ENCODE assay signal across 17 cellular contexts in the genomic region with DNA sequence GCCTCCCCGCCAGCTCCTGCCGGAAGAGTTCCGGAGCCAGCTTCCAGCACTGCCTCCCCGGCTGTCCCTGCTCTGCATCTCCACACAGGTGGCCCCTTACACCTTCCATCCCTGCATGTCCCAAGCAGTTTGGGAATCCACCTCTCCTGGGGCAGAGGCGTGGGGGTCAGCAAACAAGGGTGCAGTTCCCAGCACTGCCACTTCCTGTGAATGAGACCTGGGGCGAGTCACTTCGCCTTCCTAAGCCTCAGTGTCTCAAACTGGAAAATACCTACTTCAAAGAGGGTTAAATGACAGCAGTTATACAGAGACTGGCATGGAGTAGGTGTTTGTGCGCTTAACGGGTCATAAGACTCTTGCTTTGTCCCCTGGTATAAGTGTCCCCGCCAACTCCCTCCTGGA. TPM values are rescaled to one million over a fixed set of nuclear protein-coding genes. Genes with fewer than 3 reads are reported as not detected.
DNase-seq lines count a peak whose midpoint lies in the region; ATAC-seq and TF ChIP-seq lines count a peak whose summit lies in the region.
"Had no signal": no experiment of that assay in that cellular context is flagged by ENCODE, and none has a peak within 500 bp of the region (broad histone marks: within the 10 kb centered on the region; RNA-seq: fewer than 3 reads in every experiment).

No MANE protein-coding gene starts in this region.

- H3K9me3 Mint-ChIP-seq in activated CD8-positive, alpha-beta memory T cell treated with anti-CD3 and anti-CD28 coated beads, Interleukin-2, amount 10 ng/mL, durations not matched to agents 7 days and 5 days (ENCODE audit: low read depth), result no peaks in the 10 kb centered on the region
- H3K9me3 Mint-ChIP-seq in IgD-negative memory B cell, result peaks cover 3 to 5% (median 3%) of the 10 kb centered on the region in 3 donors
- no peaks in the 10 kb centered on the region for H3K9me3 Mint-ChIP-seq in dendritic cell treated with granulocyte-macrophage colony-stimulating factor and Interleukin-4, amounts not matched to agents 40 ng/mL and 50 ng/mL, for 4 days
- H3K9me3 Mint-ChIP-seq in stimulated activated memory B cell treated with anti-CD40 and anti-IgM and Interleukin-4, amounts not matched to agents 10 μg/mL and 1 μg/mL and 100 μg/mL, for 72 hours, result peaks cover 4% of the 10 kb centered on the region
- peaks cover 3% of the 10 kb centered on the region for H3K9me3 Mint-ChIP-seq in chondrocyte (ENCODE audit: low read depth)

- intact Hi-C loops in dendritic cell treated with granulocyte-macrophage colony-stimulating factor and Interleukin-4, amounts not matched to agents 40 ng/mL and 50 ng/mL, for 4 days (cut with micrococcal nuclease), result no loop called here

- no peaks in the 10 kb centered on the region for H3K27me3 Mint-ChIP-seq in activated CD8-positive, alpha-beta memory T cell treated with anti-CD3 and anti-CD28 coated beads, Interleukin-2, amount 10 ng/mL, durations not matched to agents 7 days and 5 days
- no peaks in the 10 kb centered on the region for H3K27me3 Mint-ChIP-seq in IgD-negative memory B cell
- H3K27me3 Mint-ChIP-seq in dendritic cell treated with granulocyte-macrophage colony-stimulating factor and Interleukin-4, amounts not matched to agents 40 ng/mL and 50 ng/mL, for 4 days, result no peaks in the 10 kb centered on the region
- no peaks in the 10 kb centered on the region for H3K27me3 Mint-ChIP-seq in stimulated activated memory B cell treated with anti-CD40 and anti-IgM and Interleukin-4, amounts not matched to agents 10 μg/mL and 1 μg/mL and 100 μg/mL, for 72 hours
- peaks cover 12% of the 10 kb centered on the region for H3K27me3 Mint-ChIP-seq in chondrocyte (ENCODE audit: low read depth)
- H3K27me3 Mint-ChIP-seq: activated CD4-positive, alpha-beta T cell treated with anti-CD3 and anti-CD28 coated beads, Interleukin-2, amount 10 ng/mL, durations not matched to agents 7 days and 5 days had no signal

- ATAC-seq in activated CD8-positive, alpha-beta memory T cell treated with anti-CD3 and anti-CD28 coated beads, Interleukin-2, amount 10 ng/mL, durations not matched to agents 7 days and 5 days, result no peak
- no peak for ATAC-seq in stimulated activated memory B cell treated with anti-CD40 and anti-IgM and Interleukin-4, amounts not matched to agents 10 μg/mL and 1 μg/mL and 100 μg/mL, for 72 hours
- ATAC-seq: right cardiac atrium, upper lobe of right lung had no signal

- CTCF ChIA-PET in activated CD8-positive, alpha-beta memory T cell treated with anti-CD3 and anti-CD28 coated beads, Interleukin-2, amount 10 ng/mL, durations not matched to agents 7 days and 5 days (lab: Charles Lee), result interaction anchor here (1.1 to 1.8 kb wide), 3 partner anchors 9 to 50 kb away, joined by 3 to 8 read pairs (median 3); no protein-coding TSS in a partner anchor

- no peak overlapping the region for H3K4me3 Mint-ChIP-seq in activated CD8-positive, alpha-beta memory T cell treated with anti-CD3 and anti-CD28 coated beads, Interleukin-2, amount 10 ng/mL, durations not matched to agents 7 days and 5 days
- H3K4me3 Mint-ChIP-seq in IgD-negative memory B cell (peak overlapping the region in 1 of 4 donors; percentile 94), chondrocyte (ENCODE audit: unreplicated experiment) (no peak overlapping the region)
- H3K4me3 Mint-ChIP-seq in dendritic cell treated with granulocyte-macrophage colony-stimulating factor and Interleukin-4, amounts not matched to agents 40 ng/mL and 50 ng/mL, for 4 days, result peak overlapping the region; percentile 49
- no peak overlapping the region for H3K4me3 Mint-ChIP-seq in stimulated activated memory B cell treated with anti-CD40 and anti-IgM and Interleukin-4, amounts not matched to agents 10 μg/mL and 1 μg/mL and 100 μg/mL, for 72 hours
- H3K4me3 Mint-ChIP-seq: activated CD4-positive, alpha-beta T cell treated with anti-CD3 and anti-CD28 coated beads, Interleukin-2, amount 10 ng/mL, durations not matched to agents 7 days and 5 days had no signal

- DNase-seq in activated CD8-positive, alpha-beta memory T cell treated with anti-CD3 and anti-CD28 coated beads, Interleukin-2, amount 10 ng/mL, durations not matched to agents 7 days and 5 days, result no peak
- no peak for DNase-seq in activated CD8-positive, alpha-beta memory T cell treated with anti-CD3 and anti-CD28 coated beads, Interleukin-2, amount 50 U/mL, for 48 hours
- DNase-seq in chondrocyte (ENCODE audit: low spot score), result no peak
- DNase-seq in NCI-H1092 treated with DMSO at 0.1 percent for 48 hours (lab: John Stamatoyannopoulos, UW), result no peak
- DNase-seq in GF-D8 (lab: John Stamatoyannopoulos, UW), result no peak
- DNase-seq: ACHN; activated CD4-positive, alpha-beta T cell treated with anti-CD3 and anti-CD28 coated beads, Interleukin-2, amount 10 ng/mL, durations not matched to agents 7 days and 5 days; IMR-90; mesendoderm; NCI-H2081; NCI-H526; T1000; upper lobe of right lung had no signal

- H3K36me3 Mint-ChIP-seq in activated CD8-positive, alpha-beta memory T cell treated with anti-CD3 and anti-CD28 coated beads, Interleukin-2, amount 10 ng/mL, durations not matched to agents 7 days and 5 days, result peaks cover 82% of the 10 kb centered on the region
- H3K36me3 Mint-ChIP-seq in IgD-negative memory B cell, result peaks cover 22% of the 10 kb centered on the region
- peaks cover 100% of the 10 kb centered on the region for H3K36me3 Mint-ChIP-seq in dendritic cell treated with granulocyte-macrophage colony-stimulating factor and Interleukin-4, amounts not matched to agents 40 ng/mL and 50 ng/mL, for 4 days (ENCODE audit: low read depth)
- peaks cover 55% of the 10 kb centered on the region for H3K36me3 Mint-ChIP-seq in stimulated activated memory B cell treated with anti-CD40 and anti-IgM and Interleukin-4, amounts not matched to agents 10 μg/mL and 1 μg/mL and 100 μg/mL, for 72 hours
- H3K36me3 Mint-ChIP-seq in chondrocyte (ENCODE audit: low read depth), result no peaks in the 10 kb centered on the region

- peaks cover 66% of the 10 kb centered on the region for H3K4me1 Mint-ChIP-seq in activated CD8-positive, alpha-beta memory T cell treated with anti-CD3 and anti-CD28 coated beads, Interleukin-2, amount 10 ng/mL, durations not matched to agents 7 days and 5 days
- H3K4me1 Mint-ChIP-seq in IgD-negative memory B cell (peaks cover 24 to 38% (median 34%) of the 10 kb centered on the region in 3 donors), chondrocyte (ENCODE audit: low read depth) (peaks cover 13% of the 10 kb centered on the region)
- peaks cover 89% of the 10 kb centered on the region for H3K4me1 Mint-ChIP-seq in dendritic cell treated with granulocyte-macrophage colony-stimulating factor and Interleukin-4, amounts not matched to agents 40 ng/mL and 50 ng/mL, for 4 days (ENCODE audit: low read depth)
- peaks cover 61% of the 10 kb centered on the region for H3K4me1 Mint-ChIP-seq in stimulated activated memory B cell treated with anti-CD40 and anti-IgM and Interleukin-4, amounts not matched to agents 10 μg/mL and 1 μg/mL and 100 μg/mL, for 72 hours

- no peak for TF ChIP-seq CTCF in chondrocyte (IDR thresholded peaks at IDR 0.05)

- peak overlapping the region; percentile 27 for H3K27ac Mint-ChIP-seq in activated CD8-positive, alpha-beta memory T cell treated with anti-CD3 and anti-CD28 coated beads, Interleukin-2, amount 10 ng/mL, durations not matched to agents 7 days and 5 days
- peak overlapping the region; percentile 46 to 87 (median 71) for H3K27ac Mint-ChIP-seq in IgD-negative memory B cell
- H3K27ac Mint-ChIP-seq in dendritic cell treated with granulocyte-macrophage colony-stimulating factor and Interleukin-4, amounts not matched to agents 40 ng/mL and 50 ng/mL, for 4 days, result peak overlapping the region; percentile 93
- H3K27ac Mint-ChIP-seq in stimulated activated memory B cell treated with anti-CD40 and anti-IgM and Interleukin-4, amounts not matched to agents 10 μg/mL and 1 μg/mL and 100 μg/mL, for 72 hours, result peak overlapping the region; percentile 93
- no peak overlapping the region for H3K27ac Mint-ChIP-seq in chondrocyte (ENCODE audit: unreplicated experiment)
- H3K27ac Mint-ChIP-seq: activated CD4-positive, alpha-beta T cell treated with anti-CD3 and anti-CD28 coated beads, Interleukin-2, amount 10 ng/mL, durations not matched to agents 7 days and 5 days had no signal

RNA-seq across cellular contexts. Expression of gene CYTH4, which starts 5.2 kb away (rescaled TPM):
- total RNA-seq in activated CD8-positive, alpha-beta memory T cell treated with anti-CD3 and anti-CD28 coated beads, Interleukin-2, amount 10 ng/mL, durations not matched to agents 7 days and 5 days, result 100 to 1,000 TPM in 1 of 2 experiments, 10 to 100 TPM in 1; 97.8 to 123 TPM
- polyA plus RNA-seq in IgD-negative memory B cell, result 70.8 TPM
- not detected in 3 replicates for total RNA-seq in chondrocyte

RNA-seq across cellular contexts. Expression of gene RAC2, which starts 43.5 kb away (rescaled TPM):
- total RNA-seq in activated CD8-positive, alpha-beta memory T cell treated with anti-CD3 and anti-CD28 coated beads, Interleukin-2, amount 10 ng/mL, durations not matched to agents 7 days and 5 days, result 100 to 1,000 TPM; 834 to 907 TPM
- polyA plus RNA-seq in IgD-negative memory B cell, result 1,067 TPM
- total RNA-seq in chondrocyte, result 0.20 TPM in 1 of 3 replicates, not detected in the others

Comparison
In these comparisons a context has a peak if more than half of its experiments do, and no peak if none do; other contexts are left out.
1. RNA of gene CYTH4, which starts 5.2 kb away (total RNA-seq): 97.8 to 123 TPM in activated CD8-positive, alpha-beta memory T cell treated with anti-CD3 and anti-CD28 coated beads, Interleukin-2, amount 10 ng/mL, durations not matched to agents 7 days and 5 days; not detected in chondrocyte; every median in the first group is over 10 times any median in the second.
2. RNA of gene RAC2, which starts 43.5 kb away (total RNA-seq): 834 to 907 TPM in activated CD8-positive, alpha-beta memory T cell treated with anti-CD3 and anti-CD28 coated beads, Interleukin-2, amount 10 ng/mL, durations not matched to agents 7 days and 5 days; 0.20 TPM in chondrocyte; every median in the first group is over 100 times any median in the second.